ENCODE assay signal across 8 cellular contexts in the genomic region with DNA sequence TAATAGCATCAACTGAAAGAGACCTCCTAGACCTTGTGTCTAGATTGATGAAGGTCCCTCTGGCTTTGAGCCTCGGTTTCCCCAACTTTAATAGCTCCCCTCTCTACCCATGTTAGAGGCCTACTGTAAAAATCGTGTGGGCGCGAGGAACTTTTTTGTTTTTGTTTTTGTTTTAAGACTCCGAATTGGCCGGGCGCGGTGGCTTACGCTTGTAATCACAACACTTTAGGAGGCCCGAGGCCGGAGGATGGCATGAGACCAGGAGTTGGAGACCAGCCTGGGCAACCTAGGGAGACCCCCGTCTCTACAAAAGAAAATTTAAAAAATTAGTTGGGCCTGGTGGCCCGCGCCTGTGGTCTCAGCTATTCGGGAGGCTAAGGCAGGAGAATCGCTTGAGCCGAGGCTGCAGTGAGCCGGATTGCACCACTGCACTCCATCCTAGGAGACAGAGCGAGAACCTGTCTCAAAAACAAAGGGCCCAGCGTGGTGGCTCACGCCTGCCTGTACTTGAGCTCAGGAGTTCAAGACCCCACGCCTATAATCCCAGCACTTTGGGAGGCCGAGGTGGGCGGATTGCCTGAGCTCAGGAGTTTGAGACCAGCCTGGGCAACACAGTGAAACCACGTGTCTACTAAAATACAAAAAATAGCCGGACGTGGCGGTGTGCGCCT. TPM values are rescaled to one million over a fixed set of nuclear protein-coding genes. Genes with fewer than 3 reads are reported as not detected.
DNase-seq lines count a peak whose midpoint lies in the region; ATAC-seq, FAIRE-seq and TF ChIP-seq lines count a peak whose summit lies in the region.

No MANE protein-coding gene starts in this region.

- RAD21 ChIA-PET in GM12878 (lab: Charles Lee; ENCODE audit: unreplicated experiment), result interaction anchor here (0.8 to 1.8 kb wide), 7 partner anchors 9 to 125 kb away, joined by 3 to 13 read pairs (median 5); a partner anchor contains a TSS

- peak overlapping the region; percentile 90 for H3K4me2 ChIP-seq in GM12878 (ENCODE audit: control insufficient read depth, insufficient read depth)

- in situ Hi-C loops in GM12878 (cut with MboI), result no loop called here

- 32% methylated on average over 29 of the region's 29 CpGs for WGBS in GM12878 (ENCODE audit: insufficient coverage, insufficient replicate concordance, low lambda C conversion rate, missing lambda C conversion rate)

- TF ChIP-seq EP300 in GM12878 (IDR thresholded peaks at IDR 0.05; ENCODE audit: borderline replicate concordance in 1 of 2, control insufficient read depth in 1 of 2, low read depth in 2 of 2, low read length in 2 of 2), result no peak

- CTCF ChIA-PET in GM12878 (lab: Yijun Ruan, JAX), result interaction anchor here (0.6 to 2.1 kb wide), 9 partner anchors 13 to 374 kb away, joined by 3 to 8 read pairs (median 4); a partner anchor contains a TSS

- TF ChIP-seq CTCF in GM12878 (IDR thresholded peaks at IDR 0.05 in 2 of 3, conservative IDR thresholded peaks at IDR 0.05 in 1 of 3; ENCODE audit: control insufficient read depth in 2 of 3, extremely low read depth in 1 of 3, insufficient read depth in 1 of 3, low read depth in 3 of 3, low read length in 3 of 3), result no peak
- no peak for TF ChIP-seq CTCF in lower lobe of right lung (IDR thresholded peaks at IDR 0.05)
- TF ChIP-seq CTCF in vagina (IDR thresholded peaks at IDR 0.05), result no peak

- H3K4me3 ChIP-seq in GM12878 (peak overlapping the region; percentile 95), lower lobe of right lung (peak overlapping the region; percentile 94), vagina (peak overlapping the region; percentile 70 to 95)

- peak; percentile 22 for DNase-seq in stimulated activated CD4-positive, alpha-beta T cell treated with anti-CD3 and anti-CD28 coated beads, Interleukin-4, amount 100 ng/mL, for 1 hour
- no peak for DNase-seq in stimulated activated CD4-positive, alpha-beta T cell treated with anti-CD3 and anti-CD28 coated beads, Interleukin-15, amount 100 ng/mL, for 24 hours
- DNase-seq in GM12878 (ENCODE audit: low read depth, low spot score), result no peak
- peak; percentile 61 for DNase-seq in lower lobe of right lung
- DNase-seq in vagina (ENCODE audit: extremely low spot score in 2 of 2), result no peak
- DNase-seq in AML-193 (lab: John Stamatoyannopoulos, UW), result no peak

- intact Hi-C loops in GM12878 (cut with micrococcal nuclease; ENCODE audit: unreplicated experiment) (loop anchor here (1.0 to 10.0 kb wide), 2 partner anchors 17 to 125 kb away; a partner anchor contains a TSS), lower lobe of right lung (cut with DNase I) (no loop called here), vagina (cut with DNase I) (no loop called here)

- no peak for TF ChIP-seq RAD21 in GM12878 (IDR thresholded peaks at IDR 0.05; ENCODE audit: insufficient read depth, low read depth, low read length)

- H3K79me2 ChIP-seq in GM12878 (ENCODE audit: control insufficient read depth, insufficient read depth, low read length), result peaks cover 43% of the 10 kb centered on the region

- peaks cover 7% of the 10 kb centered on the region; the same call in 1 of the 2 replicates for H4K20me1 ChIP-seq in GM12878 (ENCODE audit: control insufficient read depth, insufficient read depth)

- no peak for ATAC-seq in GM12878
- no peak for ATAC-seq in lower lobe of right lung
- ATAC-seq in GM18498 (IDR thresholded peaks at IDR 0.05; ENCODE audit: unreplicated experiment), result no peak
- no peak for ATAC-seq in HG03108 (IDR thresholded peaks at IDR 0.05; ENCODE audit: unreplicated experiment)

- TSS peak; percentile 98 for BruUV-seq in GM12878 (replicated peaks; lab: Mats Ljungman, UMichigan)

- H3K9me3 ChIP-seq in GM12878 (replicated peaks; ENCODE audit: control insufficient read depth, insufficient read depth, low read length), result no peaks in the 10 kb centered on the region
- no peaks in the 10 kb centered on the region for H3K9me3 ChIP-seq in lower lobe of right lung
- H3K9me3 ChIP-seq in vagina, result no peaks in the 10 kb centered on the region

- no peak for TF ChIP-seq POLR2A in GM12878 (IDR thresholded peaks at IDR 0.05; ENCODE audit: low read depth, low read length)
- TF ChIP-seq POLR2A in vagina (IDR thresholded peaks at IDR 0.05), result no peak

- SMC1A ChIA-PET in GM12878 (lab: Charles Lee; ENCODE audit: uncharacterized antibody, unreplicated experiment), result interaction anchor here (0.8 to 3.1 kb wide), 6 partner anchors 12 to 143 kb away, joined by 3 to 25 read pairs (median 5); a partner anchor contains a TSS

- H2AFZ ChIP-seq in GM12878 (ENCODE audit: control insufficient read depth, low read depth, low read length), result peak overlapping the region; percentile 97

- no peak for FAIRE-seq in GM12878 (lab: Jason Lieb, UNC)

- H3K4me1 ChIP-seq in GM12878 (ENCODE audit: control insufficient read depth, insufficient read depth, low read length) (peaks cover 7% of the 10 kb centered on the region), lower lobe of right lung (peaks cover 42% of the 10 kb centered on the region), vagina (peaks cover 43% of the 10 kb centered on the region)

- H3K27ac ChIP-seq in GM12878 (ENCODE audit: control insufficient read depth, insufficient read depth), result peak overlapping the region; percentile 96
- H3K27ac ChIP-seq in lower lobe of right lung, result peak overlapping the region; percentile 89
- peak overlapping the region; percentile 82 for H3K27ac ChIP-seq in vagina

- POLR2A ChIA-PET in GM12878 (lab: Charles Lee), result interaction anchor here (0.6 to 2.4 kb wide), 13 partner anchors 9 to 411 kb away, joined by 3 to 39 read pairs (median 3); a partner anchor contains a TSS

- peak overlapping the region; percentile 95 for H3K9ac ChIP-seq in GM12878 (ENCODE audit: control insufficient read depth, insufficient read depth, low read length)

- H3K36me3 ChIP-seq in GM12878 (ENCODE audit: control insufficient read depth in 2 of 2, insufficient read depth in 2 of 2, low read length in 1 of 2) (no peaks in the 10 kb centered on the region; a peak in 2 of 4 replicates), lower lobe of right lung (peaks cover 4% of the 10 kb centered on the region), vagina (no peaks in the 10 kb centered on the region)

- no peaks in the 10 kb centered on the region for H3K27me3 ChIP-seq in GM12878 (replicated peaks in 1 of 2; ENCODE audit: control insufficient read depth in 2 of 2, insufficient read depth in 2 of 2, low read length in 1 of 2)
- no peaks in the 10 kb centered on the region for H3K27me3 ChIP-seq in lower lobe of right lung (ENCODE audit: low read depth)
- H3K27me3 ChIP-seq in vagina, result no peaks in the 10 kb centered on the region

RNA-seq across cellular contexts. Expression of a gene that starts 0.9 kb away (rescaled TPM):
- total RNA-seq in GM12878 (2013; cell fraction: nucleolus; rRNA removed), result 99.3 and 130 TPM in 2 replicates
- total RNA-seq in GM12878 (2014; rRNA removed) (73.8 and 83.4 TPM in 2 replicates), GM12878 (2014; rRNA removed; fragmentation: Illumina TruSeq; extraction: Trizol) (47.4 and 50.0 TPM in 2 replicates), GM12878 (2021) (160 and 173 TPM in 2 replicates), lower lobe of right lung (69.1 TPM), vagina (30.4 TPM)
- polyA plus RNA-seq in GM12878 (2011; ENCODE audit: low read depth), result 35.7 TPM
- polyA plus RNA-seq in GM12878 (2011; rRNA removed) (37.2 and 73.6 TPM in 2 replicates), GM12878 (2014; fragmentation: Illumina TruSeq; extraction: Trizol) (16.9 and 43.7 TPM in 2 replicates), GM12878 (2014; fragmentation: Nextera tagmentation; extraction: Ambion mirVana) (1 to 10 TPM in 1 of 2 experiments, under 1 TPM in 1; 0.80 to 2.5 TPM), GM12878 (2014; rRNA removed) (108 and 126 TPM in 2 replicates), GM12878 (2016; fragmentation: Nextera tagmentation; extraction: Ambion mirVana) (10 to 100 TPM; 60.8 to 66.7 TPM)
- 92.0 and 109 TPM in 2 replicates for polyA plus RNA-seq in GM12878 (2011; cell fraction: cytosol; rRNA removed)
- 124 and 172 TPM in 2 replicates for polyA plus RNA-seq in GM12878 (2011; cell fraction: nucleus; rRNA removed)
- 71.5 and 76.1 TPM in 2 replicates for polyA plus RNA-seq in GM12878 (2012)
- 109 and 168 TPM in 2 replicates for polyA minus RNA-seq in GM12878 (2011; rRNA and poly(A)+ RNA removed)
- 62.1 and 83.7 TPM in 2 replicates for polyA minus RNA-seq in GM12878 (2011; cell fraction: cytosol; rRNA and poly(A)+ RNA removed)
- 48.7 and 69.7 TPM in 2 replicates for polyA minus RNA-seq in GM12878 (2011; cell fraction: nucleus; rRNA and poly(A)+ RNA removed)

RNA-seq across cellular contexts. Expression of a gene that starts 20.2 kb away (rescaled TPM):
- 1.9 and 4.7 TPM in 2 replicates for total RNA-seq in GM12878 (2013; cell fraction: nucleolus; rRNA removed)
- total RNA-seq in GM12878 (2014; rRNA removed), result 21.4 and 31.5 TPM in 2 replicates
- total RNA-seq in GM12878 (2014; rRNA removed; fragmentation: Illumina TruSeq; extraction: Trizol), result 11.9 and 12.3 TPM in 2 replicates
- 35.5 and 35.9 TPM in 2 replicates for total RNA-seq in GM12878 (2021)
- 5.7 TPM for polyA plus RNA-seq in GM12878 (2011; ENCODE audit: low read depth)
- 6.3 and 18.3 TPM in 2 replicates for polyA plus RNA-seq in GM12878 (2011; rRNA removed)
- 30.5 and 53.0 TPM in 2 replicates for polyA plus RNA-seq in GM12878 (2011; cell fraction: cytosol; rRNA removed)
- polyA plus RNA-seq in GM12878 (2011; cell fraction: nucleus; rRNA removed), result 26.1 and 41.3 TPM in 2 replicates
- polyA plus RNA-seq in GM12878 (2012), result 12.6 and 15.9 TPM in 2 replicates
- 1.2 and 7.2 TPM in 2 replicates for polyA plus RNA-seq in GM12878 (2014; fragmentation: Illumina TruSeq; extraction: Trizol)
- 1 to 10 TPM in 1 of 2 experiments, under 1 TPM in 1; 0.18 to 1.3 TPM for polyA plus RNA-seq in GM12878 (2014; fragmentation: Nextera tagmentation; extraction: Ambion mirVana)
- 27.7 and 39.0 TPM in 2 replicates for polyA plus RNA-seq in GM12878 (2014; rRNA removed)
- polyA plus RNA-seq in GM12878 (2016; fragmentation: Nextera tagmentation; extraction: Ambion mirVana), result 10 to 100 TPM; 77.0 to 83.3 TPM
- polyA minus RNA-seq in GM12878 (2011; rRNA and poly(A)+ RNA removed), result 8.8 and 15.3 TPM in 2 replicates
- 16.3 and 19.3 TPM in 2 replicates for polyA minus RNA-seq in GM12878 (2011; cell fraction: cytosol; rRNA and poly(A)+ RNA removed)
- polyA minus RNA-seq in GM12878 (2011; cell fraction: nucleus; rRNA and poly(A)+ RNA removed), result 2.8 and 8.1 TPM in 2 replicates
- 23.9 TPM for total RNA-seq in lower lobe of right lung
- 29.5 TPM for total RNA-seq in vagina

RNA-seq across cellular contexts. Expression of a gene that starts 24.1 kb away (rescaled TPM):
- 2.4 TPM in 1 of 2 replicates, not detected in the other for total RNA-seq in GM12878 (2013; cell fraction: nucleolus; rRNA removed)
- total RNA-seq in GM12878 (2014; rRNA removed) (0.23 TPM in 1 of 2 replicates, not detected in the other), GM12878 (2014; rRNA removed; fragmentation: Illumina TruSeq; extraction: Trizol) (not detected in 2 replicates), GM12878 (2021) (0.33 and 0.53 TPM in 2 replicates), lower lobe of right lung (1.0 TPM), vagina (10.1 TPM)
- not detected for polyA plus RNA-seq in GM12878 (2011; ENCODE audit: low read depth)
- polyA plus RNA-seq in GM12878 (2011; rRNA removed) (0.43 and 0.76 TPM in 2 replicates), GM12878 (2014; fragmentation: Illumina TruSeq; extraction: Trizol) (0.03 TPM in 1 of 2 replicates, not detected in the other), GM12878 (2014; fragmentation: Nextera tagmentation; extraction: Ambion mirVana) (not detected), GM12878 (2014; rRNA removed) (0.26 TPM in 1 of 2 replicates, not detected in the other), GM12878 (2016; fragmentation: Nextera tagmentation; extraction: Ambion mirVana) (under 1 TPM in 1 of 2 experiments, not detected in 1; 0.25 TPM)
- 0.67 and 0.70 TPM in 2 replicates for polyA plus RNA-seq in GM12878 (2011; cell fraction: cytosol; rRNA removed)
- 6.2 and 6.7 TPM in 2 replicates for polyA plus RNA-seq in GM12878 (2011; cell fraction: nucleus; rRNA removed)
- polyA plus RNA-seq in GM12878 (2012), result 0.67 and 0.88 TPM in 2 replicates
- 0.37 and 0.62 TPM in 2 replicates for polyA minus RNA-seq in GM12878 (2011; rRNA and poly(A)+ RNA removed)
- polyA minus RNA-seq in GM12878 (2011; cell fraction: cytosol; rRNA and poly(A)+ RNA removed), result not detected in 2 replicates
- polyA minus RNA-seq in GM12878 (2011; cell fraction: nucleus; rRNA and poly(A)+ RNA removed), result 1.6 and 1.9 TPM in 2 replicates

RNA-seq across cellular contexts. Expression of a gene that starts 31.1 kb away (rescaled TPM):
- 14.6 and 18.3 TPM in 2 replicates for total RNA-seq in GM12878 (2013; cell fraction: nucleolus; rRNA removed)
- total RNA-seq in GM12878 (2014; rRNA removed), result 3.4 and 3.8 TPM in 2 replicates
- 1.1 and 1.6 TPM in 2 replicates for total RNA-seq in GM12878 (2014; rRNA removed; fragmentation: Illumina TruSeq; extraction: Trizol)
- total RNA-seq in GM12878 (2021), result 6.6 and 8.3 TPM in 2 replicates
- 1.9 TPM for polyA plus RNA-seq in GM12878 (2011; ENCODE audit: low read depth)
- 0.49 and 1.5 TPM in 2 replicates for polyA plus RNA-seq in GM12878 (2011; rRNA removed)
- polyA plus RNA-seq in GM12878 (2011; cell fraction: cytosol; rRNA removed), result 2.8 and 4.8 TPM in 2 replicates
- 25.0 and 32.6 TPM in 2 replicates for polyA plus RNA-seq in GM12878 (2011; cell fraction: nucleus; rRNA removed)
- 3.7 and 4.3 TPM in 2 replicates for polyA plus RNA-seq in GM12878 (2012)
- polyA plus RNA-seq in GM12878 (2014; fragmentation: Illumina TruSeq; extraction: Trizol), result 0.70 and 1.8 TPM in 2 replicates
- 1 to 10 TPM in 1 of 2 experiments, under 1 TPM in 1; 0.26 to 1.2 TPM for polyA plus RNA-seq in GM12878 (2014; fragmentation: Nextera tagmentation; extraction: Ambion mirVana)
- 9.1 and 10.6 TPM in 2 replicates for polyA plus RNA-seq in GM12878 (2014; rRNA removed)
- polyA plus RNA-seq in GM12878 (2016; fragmentation: Nextera tagmentation; extraction: Ambion mirVana), result 1 to 10 TPM; 1.7 to 1.9 TPM
- 1.4 and 4.0 TPM in 2 replicates for polyA minus RNA-seq in GM12878 (2011; rRNA and poly(A)+ RNA removed)
- polyA minus RNA-seq in GM12878 (2011; cell fraction: cytosol; rRNA and poly(A)+ RNA removed), result not detected in 2 replicates
- 3.9 and 9.2 TPM in 2 replicates for polyA minus RNA-seq in GM12878 (2011; cell fraction: nucleus; rRNA and poly(A)+ RNA removed)
- total RNA-seq in lower lobe of right lung, result 4.8 TPM
- 2.9 TPM for total RNA-seq in vagina

RNA-seq across cellular contexts. Expression of a gene that starts 50.4 kb away (rescaled TPM):
- total RNA-seq in GM12878 (2013; cell fraction: nucleolus; rRNA removed), result not detected in 2 replicates
- total RNA-seq in GM12878 (2014; rRNA removed) (not detected in 2 replicates), GM12878 (2014; rRNA removed; fragmentation: Illumina TruSeq; extraction: Trizol) (not detected in 2 replicates), GM12878 (2021) (0.08 and 0.13 TPM in 2 replicates), lower lobe of right lung (0.30 TPM), vagina (4.4 TPM)
- not detected for polyA plus RNA-seq in GM12878 (2011; ENCODE audit: low read depth)
- polyA plus RNA-seq in GM12878 (2011; rRNA removed) (not detected in 2 replicates), GM12878 (2014; fragmentation: Illumina TruSeq; extraction: Trizol) (not detected in 2 replicates), GM12878 (2014; fragmentation: Nextera tagmentation; extraction: Ambion mirVana) (not detected), GM12878 (2014; rRNA removed) (not detected in 2 replicates), GM12878 (2016; fragmentation: Nextera tagmentation; extraction: Ambion mirVana) (not detected)
- polyA plus RNA-seq in GM12878 (2011; cell fraction: cytosol; rRNA removed), result 0.01 TPM in 1 of 2 replicates, not detected in the other
- not detected in 2 replicates for polyA plus RNA-seq in GM12878 (2011; cell fraction: nucleus; rRNA removed)
- polyA plus RNA-seq in GM12878 (2012), result 0.13 TPM in 1 of 2 replicates, not detected in the other
- polyA minus RNA-seq in GM12878 (2011; rRNA and poly(A)+ RNA removed), result not detected in 2 replicates
- polyA minus RNA-seq in GM12878 (2011; cell fraction: cytosol; rRNA and poly(A)+ RNA removed), result 0.31 and 0.40 TPM in 2 replicates
- polyA minus RNA-seq in GM12878 (2011; cell fraction: nucleus; rRNA and poly(A)+ RNA removed), result not detected in 2 replicates

Comparison
In these comparisons a context has a peak if more than half of its experiments do, and no peak if none do; other contexts are left out.
1. DNase-seq: peak in stimulated activated CD4-positive, alpha-beta T cell treated with anti-CD3 and anti-CD28 coated beads, Interleukin-4, amount 100 ng/mL, for 1 hour (single experiment) and lower lobe of right lung (single experiment); none in stimulated activated CD4-positive, alpha-beta T cell treated with anti-CD3 and anti-CD28 coated beads, Interleukin-15, amount 100 ng/mL, for 24 hours (single experiment), GM12878 (single experiment), vagina (0 of 2) and AML-193 (0 of 2).
2. Peak in every context shown above with its lines, with median percentiles within 50 percentile points of each other: H3K27ac ChIP-seq and H3K4me3 ChIP-seq.